ENCODE assay signal across 1 cellular context in genomic region chr20:45971675-45972499, GRCh38.
TF ChIP-seq lines count a peak whose summit lies in the region.

Gene ZNF335, minus strand, starts transcription at chr20:45972203. Its CDS starts 793 bp downstream, at chr20:45971410.

TF ChIP-seq in K562, 482 proteins besides CTCF, POLR2A, EP300 and RAD21 (continued from another document and continues in another):
- TF ChIP-seq ZNF512 (tag; IDR thresholded peaks at IDR 0.05) (no peak), CBX5 (IDR thresholded peaks at IDR 0.05; ENCODE audit: borderline replicate concordance, low read depth) (no peak), FOXA3 (CRISPR knock-in tag; conservative IDR thresholded peaks at IDR 0.05 in 1 of 2, IDR thresholded peaks at IDR 0.05 in 1 of 2) (peak in 1 of 2 experiments; percentile 64; a peak in 2 of 4 replicates), PBX2 (CRISPR knock-in tag; IDR thresholded peaks at IDR 0.05; ENCODE audit: low read depth) (no peak), PBX2 (tag; conservative IDR thresholded peaks at IDR 0.05; ENCODE audit: low read depth) (no peak), REST (CRISPR knock-in tag; IDR thresholded peaks at IDR 0.05; ENCODE audit: low read depth) (peak; percentile 72), ATF1 (CRISPR knock-in tag; IDR thresholded peaks at IDR 0.05) (peak; percentile 94), ATF1 (tag; IDR thresholded peaks at IDR 0.05) (peak; percentile 100), LCOR (CRISPR knock-in tag; IDR thresholded peaks at IDR 0.05) (no peak; the same call in 1 of the 2 replicates), L3MBTL2 (IDR thresholded peaks at IDR 0.05) (peak; percentile 66; the same call in 1 of the 2 replicates), HEY1 (CRISPR knock-in tag; IDR thresholded peaks at IDR 0.05; ENCODE audit: borderline replicate concordance) (no peak), TFE3 (CRISPR knock-in tag; IDR thresholded peaks at IDR 0.05) (no peak), BDP1 (IDR thresholded peaks at IDR 0.05; ENCODE audit: insufficient read depth, insufficient read length) (no peak), GABPA (tag; conservative IDR thresholded peaks at IDR 0.05; ENCODE audit: low read depth) (peak; percentile 92), THRA (IDR thresholded peaks at IDR 0.05) (no peak), MYBL2 (IDR thresholded peaks at IDR 0.05; ENCODE audit: low read depth) (no peak), MYBL2 (CRISPR knock-in tag; IDR thresholded peaks at IDR 0.05; ENCODE audit: borderline replicate concordance) (no peak), JUND (IDR thresholded peaks at IDR 0.05; ENCODE audit: borderline replicate concordance, low read depth, low read length) (peak; percentile 96), JUND (tag; IDR thresholded peaks at IDR 0.05; ENCODE audit: borderline replicate concordance, low read depth, low read length) (peak; percentile 99), MITF (IDR thresholded peaks at IDR 0.05) (no peak), ZNF395 (CRISPR knock-in tag; IDR thresholded peaks at IDR 0.05) (peak; percentile 52; the same call in 1 of the 2 replicates), PHF21A (IDR thresholded peaks at IDR 0.05; ENCODE audit: borderline replicate concordance, low read depth) (peak; percentile 73; the same call in 1 of the 2 replicates), TAF1 (IDR thresholded peaks at IDR 0.05; ENCODE audit: control insufficient read depth, extremely low read depth, insufficient read depth, low read length, severe bottlenecking) (peak; percentile 46), KAT7 (CRISPR knock-in tag; IDR thresholded peaks at IDR 0.05; ENCODE audit: borderline replicate concordance) (peak; percentile 83; the same call in 1 of the 2 replicates), ZNF184 (CRISPR knock-in tag; IDR thresholded peaks at IDR 0.05) (no peak), TRIM28 (IDR thresholded peaks at IDR 0.05) (peak; percentile 81), HDAC3 (IDR thresholded peaks at IDR 0.05; ENCODE audit: borderline replicate concordance, partially characterized antibody) (peak; percentile 82), PCBP1 (IDR thresholded peaks at IDR 0.05; ENCODE audit: low read depth, low read length, poor library complexity, severe bottlenecking) (peak; percentile 96), MAFF (IDR thresholded peaks at IDR 0.05; ENCODE audit: low read length) (peak; percentile 45; the same call in 1 of the 2 replicates), FOXJ3 (CRISPR knock-in tag; IDR thresholded peaks at IDR 0.05) (no peak), IRF1 (CRISPR knock-in tag; IDR thresholded peaks at IDR 0.05; ENCODE audit: borderline replicate concordance) (peak; percentile 90; the same call in 1 of the 2 replicates), DIDO1 (tag; IDR thresholded peaks at IDR 0.05; ENCODE audit: low read depth) (peak; percentile 98), ZNF398 (CRISPR knock-in tag; IDR thresholded peaks at IDR 0.05) (no peak), ZFP91 (CRISPR knock-in tag; IDR thresholded peaks at IDR 0.05) (no peak), RBFOX2 (IDR thresholded peaks at IDR 0.05; ENCODE audit: low read depth, low read length) (peak; percentile 77), ZFP36 (IDR thresholded peaks at IDR 0.05; ENCODE audit: low read depth, low read length, partially characterized antibody) (no peak), HCFC1 (IDR thresholded peaks at IDR 0.05; ENCODE audit: low read depth, low read length) (peak; percentile 81)
